8 cellular contexts compared by ENCODE assay signal in the genomic region with DNA sequence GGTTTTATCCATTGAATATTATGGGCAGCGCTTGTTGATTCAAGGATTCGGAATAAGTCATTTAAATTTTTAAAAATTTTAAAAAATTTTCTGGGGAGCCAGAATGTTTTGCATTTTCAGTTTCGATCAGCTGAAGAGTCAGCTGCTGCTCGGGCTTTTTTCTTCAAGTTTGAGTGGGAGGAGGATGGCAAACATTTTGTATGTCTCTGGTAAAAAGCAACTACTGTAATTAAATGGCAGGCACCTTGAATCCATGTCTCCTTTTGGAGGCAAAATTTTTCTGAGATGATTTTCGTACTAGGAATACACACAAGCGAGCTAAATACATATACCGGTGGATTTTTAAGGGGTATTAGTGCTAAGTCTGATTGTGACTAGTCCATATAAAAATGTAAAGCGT. TPM values are rescaled to one million over a fixed set of nuclear protein-coding genes. Genes with fewer than 3 reads are reported as not detected.
DNase-seq lines count a peak whose midpoint lies in the region; ATAC-seq, FAIRE-seq and TF ChIP-seq lines count a peak whose summit lies in the region.

No MANE protein-coding gene starts in this region.

- H3K4me1 Mint-ChIP-seq in CD8-positive, alpha-beta memory T cell: peaks cover 38 to 44% (median 39%) of the 10 kb centered on the region in 3 donors
- H3K4me1 Mint-ChIP-seq in activated CD4-positive, alpha-beta memory T cell treated with anti-CD3 and anti-CD28 coated beads, Interleukin-2, amount 10 ng/mL, durations not matched to agents 7 days and 5 days: peaks cover 44% of the 10 kb centered on the region

- POLR2A ChIA-PET in CD8-positive, alpha-beta memory T cell (lab: Charles Lee): interaction anchor here (1.7 to 4.3 kb wide), 2 partner anchors 90 to 119 kb away, joined by 14 to 67 read pairs; a partner anchor contains a TSS
- POLR2A ChIA-PET in activated CD4-positive, alpha-beta memory T cell treated with anti-CD3 and anti-CD28 coated beads, Interleukin-2, amount 10 ng/mL, durations not matched to agents 7 days and 5 days (lab: Charles Lee): interaction anchor here (0.6 to 4.6 kb wide), 13 partner anchors 14 to 379 kb away, joined by 3 to 130 read pairs (median 6); a partner anchor contains a TSS

- H3K36me3 Mint-ChIP-seq in CD8-positive, alpha-beta memory T cell: peaks cover 0 to 33% (median 4%) of the 10 kb centered on the region in 3 donors
- peaks cover 28% of the 10 kb centered on the region for H3K36me3 Mint-ChIP-seq in activated CD4-positive, alpha-beta memory T cell treated with anti-CD3 and anti-CD28 coated beads, Interleukin-2, amount 10 ng/mL, durations not matched to agents 7 days and 5 days (ENCODE audit: low read depth)

- peak overlapping the region; percentile 94 to 99 (median 98) for H3K27ac Mint-ChIP-seq in CD8-positive, alpha-beta memory T cell
- peak overlapping the region; percentile 97 for H3K27ac Mint-ChIP-seq in activated CD4-positive, alpha-beta memory T cell treated with anti-CD3 and anti-CD28 coated beads, Interleukin-2, amount 10 ng/mL, durations not matched to agents 7 days and 5 days

- ATAC-seq in GM19463 (IDR thresholded peaks at IDR 0.05; ENCODE audit: unreplicated experiment) (peak; percentile 10), gastroesophageal sphincter (no peak)

- no peak for FAIRE-seq in HTR-8/SVneo (lab: Jason Lieb, UNC)

- no peaks in the 10 kb centered on the region for H3K9me3 Mint-ChIP-seq in CD8-positive, alpha-beta memory T cell
- H3K9me3 Mint-ChIP-seq in activated CD4-positive, alpha-beta memory T cell treated with anti-CD3 and anti-CD28 coated beads, Interleukin-2, amount 10 ng/mL, durations not matched to agents 7 days and 5 days: no peaks in the 10 kb centered on the region

- peak overlapping the region; percentile 98 for H3K4me3 ChIP-seq in CD8-positive, alpha-beta memory T cell (ENCODE audit: low read length)
- peak overlapping the region; percentile 77 for H3K4me3 ChIP-seq in HL-60 (replicated peaks; ENCODE audit: insufficient read depth, low read length)
- peak overlapping the region; percentile 83 to 99 for H3K4me3 ChIP-seq in gastroesophageal sphincter
- H3K4me3 ChIP-seq in retinal pigment epithelial cell (ENCODE audit: low read length): peak overlapping the region; percentile 96

- CTCF ChIA-PET in CD8-positive, alpha-beta memory T cell (lab: Charles Lee): interaction anchor here (1.6 to 2.3 kb wide), 2 partner anchors 37 to 92 kb away, joined by 7 to 8 read pairs; a partner anchor contains a TSS
- CTCF ChIA-PET in activated CD4-positive, alpha-beta memory T cell treated with anti-CD3 and anti-CD28 coated beads, Interleukin-2, amount 10 ng/mL, durations not matched to agents 7 days and 5 days (lab: Charles Lee): interaction anchor here (1.1 to 3.6 kb wide), 6 partner anchors 19 to 147 kb away, joined by 3 to 12 read pairs (median 5); a partner anchor contains a TSS

- TF ChIP-seq EP300 in gastroesophageal sphincter (IDR thresholded peaks at IDR 0.05): no peak

- WGBS in gastroesophageal sphincter (ENCODE audit: low coverage in 1 of 2), 2 donors: 0 to 1% methylated on average over 8 of the region's 8 CpGs

- peak overlapping the region; percentile 94 to 100 (median 98) for H3K4me3 Mint-ChIP-seq in CD8-positive, alpha-beta memory T cell
- H3K4me3 Mint-ChIP-seq in activated CD4-positive, alpha-beta memory T cell treated with anti-CD3 and anti-CD28 coated beads, Interleukin-2, amount 10 ng/mL, durations not matched to agents 7 days and 5 days: peak overlapping the region; percentile 96

- no peaks in the 10 kb centered on the region for H3K9me3 ChIP-seq in CD8-positive, alpha-beta memory T cell (ENCODE audit: low read length)
- no peaks in the 10 kb centered on the region for H3K9me3 ChIP-seq in gastroesophageal sphincter

- peak overlapping the region; percentile 93 for H3K27ac ChIP-seq in CD8-positive, alpha-beta memory T cell (ENCODE audit: low read depth, low read length)
- H3K27ac ChIP-seq in HL-60 (replicated peaks) (peak overlapping the region; percentile 93), gastroesophageal sphincter (peak overlapping the region; percentile 92 to 96 (median 94))

- TF ChIP-seq CTCF in HL-60 (IDR thresholded peaks at IDR 0.05; ENCODE audit: insufficient read depth, low read length) (no peak), gastroesophageal sphincter (IDR thresholded peaks at IDR 0.05) (no peak), retinal pigment epithelial cell (conservative IDR thresholded peaks at IDR 0.05; ENCODE audit: low read depth, low read length) (no peak)

- peak in 2 of 5 donors; percentile 17 to 42 for DNase-seq in CD8-positive, alpha-beta memory T cell
- DNase-seq in HL-60 (ENCODE audit: low read depth in 1 of 2, low spot score in 1 of 2) (no peak), retinal pigment epithelial cell (ENCODE audit: low read depth) (no peak), HT-29 (ENCODE audit: low spot score) (no peak), HTR-8/SVneo (ENCODE audit: insufficient read length, low spot score) (no peak)
- peak; percentile 27 for DNase-seq in activated CD4-positive, alpha-beta memory T cell treated with anti-CD3 and anti-CD28 coated beads, Interleukin-2, amount 10 ng/mL, durations not matched to agents 7 days and 5 days

- no peak for TF ChIP-seq POLR2A in gastroesophageal sphincter (IDR thresholded peaks at IDR 0.05)

- peaks cover 5% of the 10 kb centered on the region for H3K36me3 ChIP-seq in CD8-positive, alpha-beta memory T cell (ENCODE audit: insufficient read depth, low read length)
- H3K36me3 ChIP-seq in gastroesophageal sphincter: peaks cover 0 to 26% of the 10 kb centered on the region in 2 donors

- H3K27me3 ChIP-seq in CD8-positive, alpha-beta memory T cell (ENCODE audit: insufficient read depth, low read length, poor library complexity, severe bottlenecking): no peaks in the 10 kb centered on the region
- H3K27me3 ChIP-seq in HL-60 (ENCODE audit: insufficient read depth, poor library complexity, severe bottlenecking) (no peaks in the 10 kb centered on the region), gastroesophageal sphincter (no peaks in the 10 kb centered on the region)

- no peaks in the 10 kb centered on the region for H3K27me3 Mint-ChIP-seq in CD8-positive, alpha-beta memory T cell
- no peaks in the 10 kb centered on the region for H3K27me3 Mint-ChIP-seq in activated CD4-positive, alpha-beta memory T cell treated with anti-CD3 and anti-CD28 coated beads, Interleukin-2, amount 10 ng/mL, durations not matched to agents 7 days and 5 days

- H3K4me1 ChIP-seq in CD8-positive, alpha-beta memory T cell (ENCODE audit: insufficient read depth, low read length): peaks cover 27% of the 10 kb centered on the region
- peaks cover 3 to 50% (median 6%) of the 10 kb centered on the region in 3 donors for H3K4me1 ChIP-seq in gastroesophageal sphincter

RNA-seq across cellular contexts. Expression of a gene that starts 0.6 kb away (rescaled TPM):
- 10 to 100 TPM; 25.9 to 28.2 TPM for total RNA-seq in CD8-positive, alpha-beta memory T cell
- polyA plus RNA-seq in CD8-positive, alpha-beta memory T cell: 19.4 TPM
- 10 to 100 TPM; 32.6 to 36.5 TPM for total RNA-seq in activated CD4-positive, alpha-beta memory T cell treated with anti-CD3 and anti-CD28 coated beads, Interleukin-2, amount 10 ng/mL, durations not matched to agents 7 days and 5 days
- 10 to 100 TPM; 15.6 to 23.0 (median 16.9) TPM for total RNA-seq in gastroesophageal sphincter
- total RNA-seq in HT-29 (2014; rRNA removed; shearing (Covaris generic)): 3.1 and 3.3 TPM in 2 replicates
